Comparison of ENCODE assay signal across 8 cellular contexts in genomic region chr20:19756756-19757486, GRCh38. TPM values are rescaled to one million over a fixed set of nuclear protein-coding genes. Genes with fewer than 3 reads are reported as not detected.
DNase-seq lines count a peak whose midpoint lies in the region; ATAC-seq, FAIRE-seq and TF ChIP-seq lines count a peak whose summit lies in the region.

No MANE protein-coding gene starts in this region.

- TF ChIP-seq CTCF in right atrium auricular region (IDR thresholded peaks at IDR 0.05) (no peak), colonic mucosa (IDR thresholded peaks at IDR 0.05) (no peak)

- H3K9ac ChIP-seq in colonic mucosa (ENCODE audit: low read depth in 2 of 2, low read length in 2 of 2) (peak overlapping the region; percentile 90 to 98), mucosa of stomach (ENCODE audit: low read length) (peak overlapping the region; percentile 99)

- ATAC-seq in left ventricle myocardium superior: no peak
- ATAC-seq in HG03432 (IDR thresholded peaks at IDR 0.05; ENCODE audit: unreplicated experiment): no peak

- intact Hi-C loops in left ventricle myocardium superior (cut with micrococcal nuclease) (no loop called here), colonic mucosa (cut with DNase I) (no loop called here)

- H3K4me1 ChIP-seq in right atrium auricular region (peaks cover 0 to 39% of the 10 kb centered on the region in 2 donors), colonic mucosa (no peaks in the 10 kb centered on the region), mucosa of stomach (ENCODE audit: control insufficient read depth, insufficient read depth, low read length) (peaks cover 20% of the 10 kb centered on the region)

- H3K27ac ChIP-seq in right atrium auricular region: peak overlapping the region; percentile 91 to 98
- H3K27ac ChIP-seq in colonic mucosa: peak overlapping the region; percentile 91

- FAIRE-seq in urothelium cell line (lab: Jason Lieb, UNC): no peak

- H3K27me3 ChIP-seq in right atrium auricular region (no peaks in the 10 kb centered on the region), colonic mucosa (no peaks in the 10 kb centered on the region), mucosa of stomach (ENCODE audit: control insufficient read depth, insufficient read depth, low read length) (no peaks in the 10 kb centered on the region)

- DNase-seq in right atrium auricular region (ENCODE audit: low spot score): peak; percentile 38
- no peak for DNase-seq in left ventricle myocardium superior
- no peak for DNase-seq in colonic mucosa
- DNase-seq in EL: no peak
- no peak for DNase-seq in urothelium cell line (ENCODE audit: low spot score)
- DNase-seq in stimulated activated CD4-positive, alpha-beta T cell treated with anti-CD3 and anti-CD28 coated beads, Interleukin-12 subunit alpha, Interleukin-12 subunit beta, amount 100 ng/mL, for 4 hours: no peak

- H3K36me3 ChIP-seq in right atrium auricular region (no peaks in the 10 kb centered on the region), colonic mucosa (no peaks in the 10 kb centered on the region), mucosa of stomach (ENCODE audit: control insufficient read depth, insufficient read depth, low read length) (no peaks in the 10 kb centered on the region)

- H3K9me3 ChIP-seq in right atrium auricular region: no peaks in the 10 kb centered on the region
- H3K9me3 ChIP-seq in colonic mucosa: no peaks in the 10 kb centered on the region
- H3K9me3 ChIP-seq in mucosa of stomach (ENCODE audit: control insufficient read depth, low read length): no peaks in the 10 kb centered on the region

- H3K4me3 ChIP-seq in right atrium auricular region: peak overlapping the region; percentile 61 to 86
- peak overlapping the region; percentile 64 for H3K4me3 ChIP-seq in colonic mucosa
- peak overlapping the region; percentile 79 for H3K4me3 ChIP-seq in mucosa of stomach (ENCODE audit: low read length)

RNA-seq across cellular contexts. Expression of gene RIN2, which starts 1.1 kb away (rescaled TPM):
- total RNA-seq in right atrium auricular region: 10 to 100 TPM; 33.1 to 56.6 TPM
- total RNA-seq in left ventricle myocardium superior: 64.0 TPM
- 100 to 1,000 TPM in 1 of 2 donors, 10 to 100 TPM in 1; 82.0 to 105 TPM for total RNA-seq in colonic mucosa
